In genomic region chr1:166273618-166274017, GRCh38 we compare ENCODE assay signal across 25 cellular contexts.
"Had no signal": no experiment of that assay in that cellular context is flagged by ENCODE, and none has a peak within 500 bp of the region (broad histone marks: within the 10 kb centered on the region; RNA-seq: fewer than 3 reads in every experiment).

No MANE protein-coding gene starts in this region.

- H3K27ac Mint-ChIP-seq: activated CD8-positive, alpha-beta T cell treated with anti-CD3 and anti-CD28 coated beads, Interleukin-2, amount 10 ng/mL, durations not matched to agents 7 days and 5 days; activated naive CD4-positive, alpha-beta T cell treated with anti-CD3 and anti-CD28 coated beads, Interleukin-2, amount 50 U/mL, for 72 hours; activated naive CD8-positive, alpha-beta T cell treated with anti-CD3 and anti-CD28 coated beads, Interleukin-2, amount 50 U/mL, for 24 hours; activated T-cell treated with anti-CD3 and anti-CD28 coated beads, Interleukin-2, amount 50 U/mL, for 24 hours; activated T-helper 1 cell treated with anti-CD3 and anti-CD28 coated beads, Interleukin-12 subunit alpha, Interleukin-12 subunit beta, Interleukin-2, Interleukin-4 antibody, amounts not matched to agents 30 ng/mL and 10 ng/mL and 1 ng/mL, durations not matched to agents 14 hours and 24 hours and 36 hours; T-helper 1 cell treated with Interleukin-12 subunit alpha and Interleukin-12 subunit beta and Interleukin-4 antibody, amounts not matched to agents 30 μg/mL and 1 μg/mL, for 36 hours had no signal

- H3K27me3 Mint-ChIP-seq: activated naive CD8-positive, alpha-beta T cell treated with anti-CD3 and anti-CD28 coated beads, Interleukin-2, amount 50 U/mL, for 24 hours; activated T-cell treated with anti-CD3 and anti-CD28 coated beads, Interleukin-2, amount 50 U/mL, for 24 hours had no signal

- H3K36me3 ChIP-seq: brain microvascular endothelial cell, cardiac muscle cell, colonic mucosa, SJCRH30 had no signal

- ATAC-seq: activated CD4-positive, CD25-positive, alpha-beta regulatory T cell treated with anti-CD3 and anti-CD28 coated beads, Interleukin-2, amount 50 U/mL, for 24 hours; activated CD8-positive, alpha-beta T cell treated with anti-CD3 and anti-CD28 coated beads, Interleukin-2, amount 10 ng/mL, durations not matched to agents 7 days and 5 days; activated naive CD4-positive, alpha-beta T cell treated with anti-CD3 and anti-CD28 coated beads, Interleukin-2, amount 50 U/mL, for 72 hours; activated naive CD8-positive, alpha-beta T cell treated with anti-CD3 and anti-CD28 coated beads, Interleukin-2, amount 50 U/mL, for 24 hours; K562 had no signal

- H3K4me3 Mint-ChIP-seq: activated CD8-positive, alpha-beta T cell treated with anti-CD3 and anti-CD28 coated beads, Interleukin-2, amount 10 ng/mL, durations not matched to agents 7 days and 5 days; activated naive CD8-positive, alpha-beta T cell treated with anti-CD3 and anti-CD28 coated beads, Interleukin-2, amount 50 U/mL, for 24 hours; activated T-cell treated with anti-CD3 and anti-CD28 coated beads, Interleukin-2, amount 50 U/mL, for 24 hours; activated T-helper 1 cell treated with anti-CD3 and anti-CD28 coated beads, Interleukin-12 subunit alpha, Interleukin-12 subunit beta, Interleukin-2, Interleukin-4 antibody, amounts not matched to agents 30 ng/mL and 10 ng/mL and 1 ng/mL, durations not matched to agents 14 hours and 24 hours and 36 hours; T-helper 1 cell treated with Interleukin-12 subunit alpha and Interleukin-12 subunit beta and Interleukin-4 antibody, amounts not matched to agents 30 μg/mL and 1 μg/mL, for 36 hours had no signal

- H3K4me1 ChIP-seq: colonic mucosa, SJCRH30 had no signal

- H3K4me3 ChIP-seq: cardiac muscle cell, colonic mucosa, K562, SJCRH30 had no signal

- DNase-seq: activated CD4-positive, alpha-beta T cell treated with anti-CD3 and anti-CD28 coated beads for 48 hours; activated CD4-positive, alpha-beta T cell treated with anti-CD3 and anti-CD28 coated beads, Interleukin-2, amount 50 U/mL, for 4 hours; activated CD8-positive, alpha-beta T cell treated with anti-CD3 and anti-CD28 coated beads, Interleukin-2, amount 10 ng/mL, durations not matched to agents 7 days and 5 days; activated effector memory CD4-positive, alpha-beta T cell treated with Interleukin-2 at 50 U/mL for 16 hours; activated naive CD4-positive, alpha-beta T cell treated with Interleukin-2 at 50 U/mL for 16 hours; activated naive CD8-positive, alpha-beta T cell treated with anti-CD3 and anti-CD28 coated beads, Interleukin-2, amount 50 U/mL, for 24 hours; activated T-cell treated with anti-CD3 and anti-CD28 coated beads, Interleukin-2, amount 50 U/mL, for 24 hours; amniotic stem cell; brain microvascular endothelial cell; cerebellar nuclear complex; colonic mucosa; Karpas-422; MM.1S; NCI-H146; NCI-H2029; NCI-H2107; NCI-H510A treated with DMSO at 0.1 percent for 48 hours; NCI-H69; SJCRH30 had no signal

- H3K27ac ChIP-seq: brain microvascular endothelial cell, cardiac muscle cell, colonic mucosa, SJCRH30 had no signal

- H3K27me3 ChIP-seq: brain microvascular endothelial cell, cardiac muscle cell, colonic mucosa, SJCRH30 had no signal
